In genomic region chr12:99810718-99811593, GRCh38 we compare ENCODE assay signal across 8 cellular contexts.
A peak's percentile ranks its signal among the peaks of the same experiment; 100 is the strongest.
DNase-seq lines count a peak whose midpoint lies in the region; ATAC-seq, FAIRE-seq and TF ChIP-seq lines count a peak whose summit lies in the region.

No MANE protein-coding gene starts in this region.

- no peaks in the 10 kb centered on the region for H3K79me2 ChIP-seq in HCT116 (ENCODE audit: insufficient read depth, low read length)

- peak; percentile 42; the same call in 1 of the 2 replicates for ATAC-seq in HCT116

- H3K9me2 ChIP-seq in HCT116 (ENCODE audit: insufficient read depth): no peaks in the 10 kb centered on the region

- no peak overlapping the region for H2AFZ ChIP-seq in HCT116 (ENCODE audit: low read depth, low read length, poor library complexity, severe bottlenecking)

- TF ChIP-seq POLR2A in HCT116 (IDR thresholded peaks at IDR 0.05; ENCODE audit: borderline replicate concordance, extremely low read depth, insufficient read depth, insufficient read length) (no peak), Peyer's patch (IDR thresholded peaks at IDR 0.05) (no peak)

- intact Hi-C loops in HCT116 (cut with micrococcal nuclease): loop anchor here (5.0 kb wide), 1 partner anchor 741 kb away; no protein-coding TSS in a partner anchor

- RAD21 ChIA-PET in HCT116 (lab: Charles Lee; ENCODE audit: low non-redundant PET in 1 of 2, low total read pairs in 2 of 2, uncharacterized antibody in 2 of 2, unreplicated experiment in 2 of 2): no interaction called here

- TF ChIP-seq CTCF in HCT116 (IDR thresholded peaks at IDR 0.05 in 2 of 3, conservative IDR thresholded peaks at IDR 0.05 in 1 of 3; ENCODE audit: borderline replicate concordance in 1 of 3, insufficient read depth in 1 of 3, low read depth in 2 of 3, low read length in 2 of 3): peak in 2 of 3 experiments; percentile 26 to 29; a peak in 2 of 6 replicates
- peak in 2 of 6 experiments; percentile 18 to 24 for TF ChIP-seq CTCF in Peyer's patch (IDR thresholded peaks at IDR 0.05)

- H3K4me3 ChIP-seq in HCT116 (replicated peaks in 1 of 2; ENCODE audit: low read depth in 1 of 2, low read length in 2 of 2) (no peak overlapping the region), Peyer's patch (no peak overlapping the region)

- DNase-seq in A172 (ENCODE audit: low spot score): peak; percentile 23
- peak; percentile 15 for DNase-seq in HCT116 (ENCODE audit: low read depth, low spot score)
- peak; percentile 64 for DNase-seq in NCI-H774 (lab: John Stamatoyannopoulos, UW)
- peak; percentile 58 for DNase-seq in putamen (ENCODE audit: low spot score)
- no peak for DNase-seq in Peyer's patch
- no peak for DNase-seq in iPS-NIHi7 (ENCODE audit: extremely low spot score)
- DNase-seq in effector CD8-positive, alpha-beta T cell (lab: John Stamatoyannopoulos, UW): no peak

- POLR2A ChIA-PET in HCT116 (lab: Charles Lee): no interaction called here

- H3K27ac ChIP-seq in HCT116 (ENCODE audit: low read depth, low read length) (no peak overlapping the region), Peyer's patch (no peak overlapping the region)

- BruUV-seq in HCT116 (replicated peaks; lab: Mats Ljungman, UMichigan): no TSS peak

- H4K20me1 ChIP-seq in HCT116 (ENCODE audit: insufficient read depth): no peaks in the 10 kb centered on the region

- no peak overlapping the region for H3K4me2 ChIP-seq in HCT116 (ENCODE audit: low read length)

- CTCF ChIA-PET in HCT116 (lab: Charles Lee): interaction anchor here (0.6 to 1.2 kb wide), 4 partner anchors 419 to 744 kb away, joined by 3 to 4 read pairs (median 3); no protein-coding TSS in a partner anchor

- peaks cover 48% of the 10 kb centered on the region for H3K27me3 ChIP-seq in HCT116 (ENCODE audit: insufficient read depth, low read length)
- no peaks in the 10 kb centered on the region for H3K27me3 ChIP-seq in Peyer's patch

- FAIRE-seq in endometrium (lab: Jason Lieb, UNC): peak; percentile 74

- no peak overlapping the region for H3K9ac ChIP-seq in HCT116 (ENCODE audit: low read length)

- H3K36me3 ChIP-seq in HCT116 (ENCODE audit: control insufficient read depth in 1 of 2, insufficient read depth in 2 of 2, low read length in 2 of 2): no peaks in the 10 kb centered on the region
- no peaks in the 10 kb centered on the region for H3K36me3 ChIP-seq in Peyer's patch

- H3K9me3 ChIP-seq in HCT116 (ENCODE audit: control insufficient read depth in 1 of 2, insufficient read depth in 1 of 2, low read depth in 1 of 2, low read length in 2 of 2) (no peaks in the 10 kb centered on the region), Peyer's patch (no peaks in the 10 kb centered on the region)

- TF ChIP-seq RAD21 in HCT116 (IDR thresholded peaks at IDR 0.05; ENCODE audit: low read depth): peak; percentile 42

- H3K4me1 ChIP-seq in HCT116 (ENCODE audit: control insufficient read depth in 1 of 2, insufficient read depth in 2 of 2, low read length in 2 of 2) (no peaks in the 10 kb centered on the region), Peyer's patch (no peaks in the 10 kb centered on the region)

TF ChIP-seq in HCT116, 20 proteins besides CTCF, POLR2A, EP300 and RAD21:
- TF ChIP-seq REST (IDR thresholded peaks at IDR 0.05; ENCODE audit: low read depth) (no peak), TCF7L2 (IDR thresholded peaks at IDR 0.05; ENCODE audit: borderline replicate concordance, extremely low read depth, insufficient read depth, insufficient read length) (no peak), POLR2AphosphoS5 (IDR thresholded peaks at IDR 0.05; ENCODE audit: low read depth, low read length) (no peak)

Comparison
In these comparisons a context has a peak if more than half of its experiments do, and no peak if none do; other contexts are left out.
1. DNase-seq: peak in A172 (single experiment), HCT116 (single experiment), NCI-H774 (single experiment) and putamen (single experiment); none in Peyer's patch (0 of 3), iPS-NIHi7 (single experiment) and effector CD8-positive, alpha-beta T cell (single experiment).